In the genomic region with DNA sequence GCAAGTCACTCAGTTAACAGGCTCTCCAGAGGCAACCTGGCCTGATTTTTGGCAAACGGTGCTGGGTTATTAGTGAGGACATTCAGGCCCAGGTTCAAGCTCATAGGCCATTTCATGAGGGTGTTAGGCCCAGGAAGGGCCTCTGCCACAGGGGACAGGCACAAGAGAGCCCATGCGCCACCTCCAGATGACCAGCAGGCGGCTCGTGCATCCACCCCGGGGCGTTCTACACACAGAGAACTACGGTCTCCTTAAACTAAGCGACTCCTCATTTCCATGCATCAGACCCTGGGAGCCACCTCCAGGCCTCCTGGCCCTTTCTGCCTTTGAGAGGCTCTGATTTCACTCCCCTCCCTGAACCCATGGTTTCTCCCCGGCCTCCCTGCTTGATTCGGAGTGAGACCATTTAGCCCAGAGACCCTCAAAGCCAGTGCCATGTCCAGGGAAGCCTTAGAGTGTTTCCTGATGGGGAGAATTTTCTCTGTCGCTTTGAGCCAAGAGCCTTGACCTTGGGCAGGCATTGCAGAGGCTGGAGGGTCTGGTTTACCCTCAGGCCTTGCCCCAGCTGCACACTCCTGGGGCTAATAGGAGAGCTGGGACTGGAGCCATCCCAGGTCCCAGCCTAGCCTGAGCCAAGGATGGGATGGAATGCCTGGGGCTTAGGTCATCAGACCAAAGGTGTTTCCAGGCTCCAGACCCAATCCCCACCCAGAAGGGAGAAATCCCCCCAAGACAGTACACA, we compare ENCODE assay signal across 9 cellular contexts.
DNase-seq lines count a peak whose midpoint lies in the region; ATAC-seq and TF ChIP-seq lines count a peak whose summit lies in the region.
"Had no signal": no experiment of that assay in that cellular context is flagged by ENCODE, and none has a peak within 500 bp of the region (broad histone marks: within the 10 kb centered on the region; RNA-seq: fewer than 3 reads in every experiment).

No MANE protein-coding gene starts in this region.

- H3K4me1 ChIP-seq in mammary epithelial cell (ENCODE audit: insufficient read depth, low read length) (no peaks in the 10 kb centered on the region), tibial artery (no peaks in the 10 kb centered on the region)

- no peaks in the 10 kb centered on the region for H4K20me1 ChIP-seq in mammary epithelial cell (ENCODE audit: insufficient read depth, low read length)

- H3K4me3 ChIP-seq in mammary epithelial cell (replicated peaks in 1 of 3; ENCODE audit: insufficient read depth in 1 of 3, low read depth in 2 of 3, low read length in 3 of 3) (no peak overlapping the region), NB4 (ENCODE audit: low read depth, low read length) (no peak overlapping the region), fibroblast of the aortic adventitia (ENCODE audit: low read depth, low read length) (no peak overlapping the region), tibial artery (no peak overlapping the region)

- WGBS in mammary epithelial cell (ENCODE audit: low coverage, missing lambda C conversion rate): 58% methylated on average over 11 of the region's 11 CpGs

- ATAC-seq in GM18858 (IDR thresholded peaks at IDR 0.05; ENCODE audit: unreplicated experiment) (no peak), GM18870 (IDR thresholded peaks at IDR 0.05; ENCODE audit: unreplicated experiment) (no peak)

- no peak overlapping the region for H2AFZ ChIP-seq in mammary epithelial cell (ENCODE audit: low read depth, low read length)

- CTCF ChIA-PET in mammary epithelial cell (lab: Charles Lee; ENCODE audit: low non-redundant PET): no interaction called here

- H3K4me2 ChIP-seq in mammary epithelial cell (ENCODE audit: insufficient read depth, low read depth, low read length): no peak overlapping the region

- intact Hi-C loops in mammary epithelial cell (cut with micrococcal nuclease): no loop called here
- intact Hi-C loops in tibial artery (cut with DNase I; ENCODE audit: low total_unique reads): no loop called here

- dilution Hi-C loops in mammary epithelial cell (cut with HindIII; ENCODE audit: low sequenced_read_pairs): loop anchor here (10.0 kb wide), 1 partner anchor 1224 kb away; no protein-coding TSS in a partner anchor

- no peaks in the 10 kb centered on the region for H3K27me3 ChIP-seq in mammary epithelial cell (ENCODE audit: insufficient read depth, low read length)
- no peaks in the 10 kb centered on the region for H3K27me3 ChIP-seq in tibial artery
- H3K27me3 ChIP-seq: neutrophil had no signal

- DNase-seq in T47D (ENCODE audit: low read depth in 1 of 2, low spot score in 1 of 2) (peak; percentile 13 to 45), mammary epithelial cell (no peak), NB4 (ENCODE audit: low read depth) (peak; percentile 58), fibroblast of the aortic adventitia (ENCODE audit: low read depth) (no peak), tibial artery (peak; percentile 11 to 45)
- no peak for DNase-seq in activated CD4-positive, alpha-beta T cell treated with anti-CD3 and anti-CD28 coated beads for 4 hours

- no TSS peak for BruUV-seq in mammary epithelial cell (replicated peaks; lab: Mats Ljungman, UMichigan)

- no peaks in the 10 kb centered on the region for H3K79me2 ChIP-seq in mammary epithelial cell (ENCODE audit: insufficient read depth, low read length)

- H3K9me3 ChIP-seq in mammary epithelial cell (replicated peaks; ENCODE audit: insufficient read depth, low read length): peaks cover 7% of the 10 kb centered on the region
- no peaks in the 10 kb centered on the region for H3K9me3 ChIP-seq in tibial artery
- H3K9me3 ChIP-seq: neutrophil had no signal

- in situ Hi-C loops in T47D (cut with HindIII; ENCODE audit: low pct_unique_long_range_greater_than_20kb, low sequenced_read_pairs) (no loop called here), mammary epithelial cell (cut with MboI; ENCODE audit: low sequenced_read_pairs in 2 of 2) (no loop called here)

- no peaks in the 10 kb centered on the region for H3K36me3 ChIP-seq in mammary epithelial cell (ENCODE audit: insufficient read depth, low read length)
- H3K36me3 ChIP-seq in tibial artery: no peaks in the 10 kb centered on the region
- H3K36me3 ChIP-seq: neutrophil had no signal

- H3K27ac ChIP-seq in mammary epithelial cell (ENCODE audit: insufficient read depth, low read depth, low read length) (no peak overlapping the region), tibial artery (no peak overlapping the region)
- H3K27ac ChIP-seq: neutrophil had no signal

- TF ChIP-seq POLR2A in NB4 (IDR thresholded peaks at IDR 0.05; ENCODE audit: extremely low read depth, insufficient read length): no peak

- no peak overlapping the region for H3K9ac ChIP-seq in mammary epithelial cell (ENCODE audit: insufficient read depth, low read length)

- TF ChIP-seq CTCF in mammary epithelial cell (conservative IDR thresholded peaks at IDR 0.05 in 1 of 2, IDR thresholded peaks at IDR 0.05 in 1 of 2; ENCODE audit: extremely low read depth in 1 of 2, insufficient read depth in 1 of 2, low read depth in 1 of 2, low read length in 2 of 2) (no peak), NB4 (IDR thresholded peaks at IDR 0.05; ENCODE audit: low read depth, low read length) (peak; percentile 66), fibroblast of the aortic adventitia (IDR thresholded peaks at IDR 0.05; ENCODE audit: insufficient read depth, low read length) (peak; percentile 17), tibial artery (IDR thresholded peaks at IDR 0.05) (peak in 1 of 2 experiments; percentile 6)

Comparison
In these comparisons a context has a peak if more than half of its experiments do, and no peak if none do; other contexts are left out.
1. DNase-seq: peak in T47D (2 of 2), NB4 (single experiment) and tibial artery (2 of 2); none in mammary epithelial cell (single experiment), fibroblast of the aortic adventitia (single experiment) and activated CD4-positive, alpha-beta T cell treated with anti-CD3 and anti-CD28 coated beads for 4 hours (0 of 2).
2. CTCF ChIP-seq: peak in NB4 (single experiment) and fibroblast of the aortic adventitia (single experiment); none in mammary epithelial cell (0 of 2).